In the genomic region with DNA sequence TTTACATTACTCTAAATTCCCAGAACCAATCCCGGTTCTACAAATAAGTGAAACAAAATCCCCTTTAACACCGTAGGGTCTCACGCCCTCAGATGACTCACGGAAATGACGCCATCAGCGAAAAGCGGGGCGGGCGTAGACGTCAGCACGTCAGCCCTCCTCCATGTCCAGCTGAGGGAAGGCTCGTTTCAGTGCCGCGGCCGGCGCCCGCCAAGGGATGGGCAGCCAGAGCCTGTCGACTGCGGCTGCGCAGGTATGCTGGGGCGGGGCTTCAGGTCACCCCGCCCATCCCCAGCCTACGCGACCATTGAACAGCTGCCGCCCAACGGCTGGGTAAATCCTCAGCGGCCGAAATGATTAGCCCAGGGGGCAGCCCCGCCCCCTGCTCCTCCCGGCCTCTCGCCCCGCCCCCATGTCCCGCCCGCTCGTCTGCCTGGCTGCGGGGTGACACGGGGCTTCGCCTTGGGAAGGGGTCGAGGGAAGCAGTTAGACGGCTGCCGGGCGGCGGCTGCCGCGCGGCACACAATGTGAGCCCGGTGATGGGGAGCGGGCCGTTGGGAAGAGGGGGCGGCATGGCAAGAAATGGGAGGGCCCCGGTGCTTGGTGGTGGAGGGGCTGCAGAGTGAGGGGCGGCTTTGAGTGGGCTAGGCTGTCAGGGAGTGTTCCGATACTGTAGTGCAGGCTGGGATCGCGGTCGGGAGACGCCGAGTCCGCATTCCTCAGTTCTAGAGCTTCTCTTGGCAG, we compare ENCODE assay signal across 8 cellular contexts. TPM values are rescaled to one million over a fixed set of nuclear protein-coding genes. Genes with fewer than 3 reads are reported as not detected.
DNase-seq lines count a peak whose midpoint lies in the region; TF ChIP-seq lines count a peak whose summit lies in the region.

A gene (plus strand): TSS at position 420 of the 744 bp plus-strand sequence. CDS start 1,510 bp downstream, outside the sequence.

- H3K4me3 ChIP-seq in H7 (ENCODE audit: insufficient read depth, low read depth, low read length) (peak within 1 kb of the TSS; percentile 76), fibroblast of the aortic adventitia (ENCODE audit: low read depth, low read length) (peak within 1 kb of the TSS; percentile 94)

- no peaks in the 10 kb centered on the region for H3K9me3 Mint-ChIP-seq in nephron
- no peaks in the 10 kb centered on the region for H3K9me3 Mint-ChIP-seq in stimulated activated naive CD8-positive, alpha-beta T cell treated with anti-CD3 and anti-CD28 coated beads, Interleukin-15, Interleukin-2, amounts not matched to agents 100 ng/mL and 50 ng/mL, for 24 hours

- peak; percentile 100 for DNase-seq in ELF-1 (ENCODE audit: low read depth, low spot score)
- DNase-seq in H7 = peak; percentile 97
- peak; percentile 96 for DNase-seq in M059J (ENCODE audit: low read depth)
- peak; percentile 92 to 96 for DNase-seq in SHP77 (lab: John Stamatoyannopoulos, UW)
- DNase-seq in activated effector memory CD4-positive, alpha-beta T cell treated with anti-CD3 and anti-CD28 coated beads, Interleukin-2, amount 50 U/mL, for 16 hours = peak; percentile 99
- DNase-seq in fibroblast of the aortic adventitia (ENCODE audit: low read depth) = peak; percentile 99

- H3K4me1 Mint-ChIP-seq in nephron = peaks cover 34% of the 10 kb centered on the region
- H3K4me1 Mint-ChIP-seq in stimulated activated naive CD8-positive, alpha-beta T cell treated with anti-CD3 and anti-CD28 coated beads, Interleukin-15, Interleukin-2, amounts not matched to agents 100 ng/mL and 50 ng/mL, for 24 hours (ENCODE audit: low read depth) = peaks cover 44% of the 10 kb centered on the region

- H3K36me3 ChIP-seq in H7 (replicated peaks; ENCODE audit: control insufficient read depth, insufficient read depth, low read length) = no peaks in the 10 kb centered on the region

- peak within 1 kb of the TSS; percentile 99 to 100 (median 100) for H3K27ac Mint-ChIP-seq in nephron
- H3K27ac Mint-ChIP-seq in stimulated activated naive CD8-positive, alpha-beta T cell treated with anti-CD3 and anti-CD28 coated beads, Interleukin-15, Interleukin-2, amounts not matched to agents 100 ng/mL and 50 ng/mL, for 24 hours = peak within 1 kb of the TSS; percentile 83

- H3K36me3 Mint-ChIP-seq in nephron (ENCODE audit: low read depth) = no peaks in the 10 kb centered on the region
- H3K36me3 Mint-ChIP-seq in stimulated activated naive CD8-positive, alpha-beta T cell treated with anti-CD3 and anti-CD28 coated beads, Interleukin-15, Interleukin-2, amounts not matched to agents 100 ng/mL and 50 ng/mL, for 24 hours (ENCODE audit: low read depth) = no peaks in the 10 kb centered on the region

- TF ChIP-seq CTCF in fibroblast of the aortic adventitia (IDR thresholded peaks at IDR 0.05; ENCODE audit: insufficient read depth, low read length) = no peak
- no peak for TF ChIP-seq CTCF in nephron (IDR thresholded peaks at IDR 0.05; ENCODE audit: unreplicated experiment in 3 of 3)

- H3K27me3 Mint-ChIP-seq in nephron (ENCODE audit: low read depth) = peaks cover 6% of the 10 kb centered on the region
- H3K27me3 Mint-ChIP-seq in stimulated activated naive CD8-positive, alpha-beta T cell treated with anti-CD3 and anti-CD28 coated beads, Interleukin-15, Interleukin-2, amounts not matched to agents 100 ng/mL and 50 ng/mL, for 24 hours = no peaks in the 10 kb centered on the region

- H3K4me3 Mint-ChIP-seq in nephron = peak within 1 kb of the TSS; percentile 96 to 99 (median 97)
- H3K4me3 Mint-ChIP-seq in stimulated activated naive CD8-positive, alpha-beta T cell treated with anti-CD3 and anti-CD28 coated beads, Interleukin-15, Interleukin-2, amounts not matched to agents 100 ng/mL and 50 ng/mL, for 24 hours = peak within 1 kb of the TSS; percentile 90

- H3K27me3 ChIP-seq in H7 (ENCODE audit: control insufficient read depth, insufficient read depth, low read length) = no peaks in the 10 kb centered on the region

RNA-seq across cellular contexts. Expression of the gene that starts here (rescaled TPM):
- 5.6 and 7.6 TPM in 2 replicates for total RNA-seq in H7 (2014; rRNA removed; shearing (Covaris generic))
- total RNA-seq in M059J (2014; rRNA removed; shearing (Covaris generic)) = 5.9 and 6.9 TPM in 2 replicates
- 38.3 and 48.9 TPM in 2 replicates for total RNA-seq in fibroblast of the aortic adventitia (ENCODE audit: low replicate concordance)

Comparison
In these comparisons a context has a peak if more than half of its experiments do, and no peak if none do; other contexts are left out.
1. Peak in every context shown above with its lines: DNase-seq and H3K4me3 ChIP-seq.